Comparison of ENCODE assay signal across 5 cellular contexts in the genomic region with DNA sequence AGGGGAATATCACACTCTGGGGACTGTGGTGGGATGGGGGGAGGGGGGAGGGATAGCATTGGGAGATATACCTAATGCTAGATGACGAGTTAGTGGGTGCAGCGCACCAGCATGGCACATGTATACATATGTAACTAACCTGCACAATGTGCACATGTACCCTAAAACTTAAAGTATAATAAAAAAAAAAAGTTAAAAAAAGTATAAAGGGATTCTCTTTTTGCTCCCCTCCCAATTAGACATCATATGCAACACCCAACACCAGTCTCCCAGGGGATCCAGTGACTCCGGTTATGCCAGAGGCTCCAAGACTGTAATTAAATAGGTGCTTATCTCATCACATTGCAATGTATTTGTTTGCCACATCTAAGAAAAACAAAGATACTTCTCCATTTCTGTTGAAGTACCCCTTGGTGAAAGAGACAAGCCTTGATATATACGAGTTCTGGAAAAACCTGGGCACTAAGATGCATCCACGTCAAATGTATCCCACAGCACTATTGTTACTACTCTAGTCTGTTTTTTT. TPM values are rescaled to one million over a fixed set of nuclear protein-coding genes. Genes with fewer than 3 reads are reported as not detected.
"Had no signal": no experiment of that assay in that cellular context is flagged by ENCODE, and none has a peak within 500 bp of the region (broad histone marks: within the 10 kb centered on the region; RNA-seq: fewer than 3 reads in every experiment).

No MANE protein-coding gene starts in this region.

RNA-seq across cellular contexts. Expression of a gene that starts 35.3 kb away (rescaled TPM):
- total RNA-seq: activated B cell treated with CpG ODN at 0.5 μM for 24 hours; activated CD4-positive, alpha-beta T cell treated with anti-CD3 and anti-CD28 coated beads for 36 hours; activated naive CD4-positive, alpha-beta T cell treated with anti-CD3 and anti-CD28 coated beads, Interleukin-2, amount 50 U/mL, for 72 hours; activated T-helper 17 cell treated with anti-CD3 and anti-CD28 coated beads, Interleukin-2, amount 50 U/mL, for 72 hours; naive thymus-derived CD4-positive, alpha-beta T cell had no signal
- polyA plus RNA-seq: naive thymus-derived CD4-positive, alpha-beta T cell had no signal
